In genomic region chr13:26459276-26460131, GRCh38 we compare ENCODE assay signal across 14 cellular contexts.
DNase-seq lines count a peak whose midpoint lies in the region; ATAC-seq, FAIRE-seq and TF ChIP-seq lines count a peak whose summit lies in the region.
"Had no signal": no experiment of that assay in that cellular context is flagged by ENCODE, and none has a peak within 500 bp of the region (broad histone marks: within the 10 kb centered on the region; RNA-seq: fewer than 3 reads in every experiment).

No MANE protein-coding gene starts in this region.

- intact Hi-C loops in kidney (cut with DNase I): no loop called here
- intact Hi-C loops in testis (cut with DNase I; ENCODE audit: low total_unique reads): no loop called here

- no peak overlapping the region for H3K9ac ChIP-seq in kidney (ENCODE audit: low read length in 2 of 2)

- TF ChIP-seq CTCF in bronchial epithelial cell (IDR thresholded peaks at IDR 0.05; ENCODE audit: insufficient read depth, low read length, severe bottlenecking) (no peak), kidney (IDR thresholded peaks at IDR 0.05; ENCODE audit: borderline replicate concordance, extremely low read depth, insufficient read depth) (no peak), testis (IDR thresholded peaks at IDR 0.05) (no peak)

- H3K9me3 ChIP-seq in kidney (ENCODE audit: control insufficient read depth in 1 of 2, low read length in 2 of 2) (no peaks in the 10 kb centered on the region), testis (no peaks in the 10 kb centered on the region)
- H3K9me3 ChIP-seq: spleen had no signal

- 45 to 68% methylated on average over 9 of the region's 9 CpGs for WGBS in testis, 2 donors

- FAIRE-seq in bronchial epithelial cell (lab: Jason Lieb, UNC) (no peak), kidney (lab: Jason Lieb, UNC) (no peak)

- H3K36me3 ChIP-seq in bronchial epithelial cell (ENCODE audit: control insufficient read depth, insufficient read depth, low read length): no peaks in the 10 kb centered on the region
- no peaks in the 10 kb centered on the region for H3K36me3 ChIP-seq in kidney (ENCODE audit: control insufficient read depth in 1 of 2, insufficient read depth in 2 of 2, low read length in 2 of 2)
- H3K36me3 ChIP-seq in testis (ENCODE audit: low read depth, missing control alignments): no peaks in the 10 kb centered on the region
- H3K36me3 ChIP-seq: spleen had no signal

- H3K27ac ChIP-seq in kidney (ENCODE audit: low read depth in 2 of 2, low read length in 2 of 2) (peak overlapping the region; percentile 23 to 38), testis (peak overlapping the region; percentile 18 to 66)

- TF ChIP-seq POLR2A in testis (IDR thresholded peaks at IDR 0.05): no peak

- H3K27me3 ChIP-seq in bronchial epithelial cell (ENCODE audit: control insufficient read depth, insufficient read depth, low read length): no peaks in the 10 kb centered on the region
- H3K27me3 ChIP-seq in testis: no peaks in the 10 kb centered on the region
- H3K27me3 ChIP-seq: dorsolateral prefrontal cortex had no signal

- DNase-seq in LoVo (ENCODE audit: low spot score): peak; percentile 75
- DNase-seq in bronchial epithelial cell (ENCODE audit: low read depth): peak; percentile 10
- no peak for DNase-seq in kidney
- DNase-seq in testis: no peak
- DNase-seq in DMS79 (lab: John Stamatoyannopoulos, UW): no peak
- DNase-seq: DND-41, dorsolateral prefrontal cortex, MM.1S, NCI-H2029 treated with DMSO at 0.1 percent for 48 hours, NCI-H748 treated with DMSO at 0.1 percent for 48 hours, nucleus accumbens, spleen had no signal

- ATAC-seq in GM18511 (IDR thresholded peaks at IDR 0.05; ENCODE audit: unreplicated experiment) (no peak), GM19455 (IDR thresholded peaks at IDR 0.05; ENCODE audit: unreplicated experiment) (no peak)

- H3K4me3 ChIP-seq in bronchial epithelial cell (ENCODE audit: low read depth, low read length) (no peak overlapping the region), kidney (ENCODE audit: low read length in 2 of 2) (no peak overlapping the region), testis (no peak overlapping the region)
- H3K4me3 ChIP-seq: dorsolateral prefrontal cortex, spleen had no signal

- H3K4me1 ChIP-seq in kidney (ENCODE audit: control insufficient read depth in 1 of 2, insufficient read depth in 1 of 2, low read depth in 1 of 2, low read length in 2 of 2) (peaks cover 3 to 4% of the 10 kb centered on the region in 2 donors), testis (peaks cover 11% of the 10 kb centered on the region)
- H3K4me1 ChIP-seq: spleen had no signal

Comparison
In these comparisons a context has a peak if more than half of its experiments do, and no peak if none do; other contexts are left out.
1. DNase-seq: peak in LoVo (single experiment) and bronchial epithelial cell (single experiment); none in kidney (single experiment), testis (single experiment) and DMS79 (single experiment).